Comparison of ENCODE assay signal across 8 cellular contexts in genomic region chr12:116142936-116143882, GRCh38.
DNase-seq lines count a peak whose midpoint lies in the region; ATAC-seq and TF ChIP-seq lines count a peak whose summit lies in the region.

No MANE protein-coding gene starts in this region.

- H3K4me3 ChIP-seq in SK-N-SH (ENCODE audit: low read depth in 2 of 2, low read length in 1 of 2) (peak overlapping the region in 1 of 2 experiments; percentile 20; a peak in 1 of 4 replicates), tibial nerve (no peak overlapping the region), mucosa of descending colon (no peak overlapping the region), testis (no peak overlapping the region)

- H3K4me1 ChIP-seq in SK-N-SH (ENCODE audit: control insufficient read depth in 1 of 2, insufficient read depth in 2 of 2, low read depth in 1 of 2, low read length in 1 of 2): peaks cover 26 to 44% of the 10 kb centered on the region in 2 experiments; a peak in 3 of 4 replicates
- H3K4me1 ChIP-seq in tibial nerve: peaks cover 0 to 80% (median 37%) of the 10 kb centered on the region in 4 donors
- peaks cover 3% of the 10 kb centered on the region for H3K4me1 ChIP-seq in mucosa of descending colon (ENCODE audit: low read depth)
- peaks cover 36% of the 10 kb centered on the region for H3K4me1 ChIP-seq in testis

- ATAC-seq in mucosa of descending colon: no peak

- no peaks in the 10 kb centered on the region for H3K9me3 Mint-ChIP-seq in activated naive CD4-positive, alpha-beta T cell treated with anti-CD3 and anti-CD28 coated beads, Interleukin-2, amount 10 ng/mL, durations not matched to agents 7 days and 5 days

- TF ChIP-seq EP300 in SK-N-SH (IDR thresholded peaks at IDR 0.05; ENCODE audit: borderline replicate concordance in 1 of 2, low read depth in 1 of 2, low read length in 1 of 2) (peak in 1 of 2 experiments; percentile 82; a peak in 1 of 4 replicates), tibial nerve (IDR thresholded peaks at IDR 0.05) (no peak)

- H3K79me2 ChIP-seq in SK-N-SH (ENCODE audit: insufficient read depth): peaks cover 97% of the 10 kb centered on the region

- TF ChIP-seq CTCF in SK-N-SH (IDR thresholded peaks at IDR 0.05): no peak
- no peak for TF ChIP-seq CTCF in tibial nerve (IDR thresholded peaks at IDR 0.05)
- TF ChIP-seq CTCF in mucosa of descending colon (IDR thresholded peaks at IDR 0.05): no peak
- TF ChIP-seq CTCF in testis (IDR thresholded peaks at IDR 0.05): no peak

- intact Hi-C loops in mucosa of descending colon (cut with DNase I, micrococcal nuclease): no loop called here
- intact Hi-C loops in testis (cut with DNase I; ENCODE audit: low total_unique reads): no loop called here

- H3K4me2 ChIP-seq in SK-N-SH: peak overlapping the region; percentile 64

- POLR2A ChIA-PET in SK-N-SH (lab: Yijun Ruan, JAX): no interaction called here

- H3K27ac ChIP-seq in SK-N-SH (ENCODE audit: low read depth in 2 of 2, low read length in 1 of 2): peak overlapping the region; percentile 56 to 95; a peak in 3 of 4 replicates
- peak overlapping the region in 3 of 4 donors; percentile 5 to 61 (median 57) for H3K27ac ChIP-seq in tibial nerve
- no peak overlapping the region for H3K27ac ChIP-seq in testis

- H3K36me3 Mint-ChIP-seq in activated naive CD4-positive, alpha-beta T cell treated with anti-CD3 and anti-CD28 coated beads, Interleukin-2, amount 10 ng/mL, durations not matched to agents 7 days and 5 days: peaks cover 3% of the 10 kb centered on the region

- no peaks in the 10 kb centered on the region for H3K27me3 Mint-ChIP-seq in activated naive CD4-positive, alpha-beta T cell treated with anti-CD3 and anti-CD28 coated beads, Interleukin-2, amount 10 ng/mL, durations not matched to agents 7 days and 5 days

- peaks cover 42% of the 10 kb centered on the region for H3K4me1 Mint-ChIP-seq in activated naive CD4-positive, alpha-beta T cell treated with anti-CD3 and anti-CD28 coated beads, Interleukin-2, amount 10 ng/mL, durations not matched to agents 7 days and 5 days

- H3K9me3 ChIP-seq in SK-N-SH (no peaks in the 10 kb centered on the region), tibial nerve (no peaks in the 10 kb centered on the region), mucosa of descending colon (no peaks in the 10 kb centered on the region), testis (no peaks in the 10 kb centered on the region)

- no peak overlapping the region for H2AFZ ChIP-seq in SK-N-SH (ENCODE audit: low read depth)

- CTCF ChIA-PET in activated naive CD4-positive, alpha-beta T cell treated with anti-CD3 and anti-CD28 coated beads, Interleukin-2, amount 10 ng/mL, durations not matched to agents 7 days and 5 days (lab: Charles Lee): interaction anchor here (1.0 to 3.8 kb wide), 5 partner anchors 33 to 458 kb away, joined by 3 to 28 read pairs (median 4); no protein-coding TSS in a partner anchor
- CTCF ChIA-PET in SK-N-SH (lab: Yijun Ruan, JAX): interaction anchor here (1.1 to 5.4 kb wide), 7 partner anchors 12 to 566 kb away, joined by 3 to 38 read pairs (median 5); no protein-coding TSS in a partner anchor

- peaks cover 37% of the 10 kb centered on the region for H3F3A ChIP-seq in SK-N-SH (replicated peaks; ENCODE audit: insufficient read depth)

- H4K20me1 ChIP-seq in SK-N-SH (ENCODE audit: insufficient read depth): peaks cover 99% of the 10 kb centered on the region

- H3K27me3 ChIP-seq in SK-N-SH (ENCODE audit: insufficient read depth): no peaks in the 10 kb centered on the region
- no peaks in the 10 kb centered on the region for H3K27me3 ChIP-seq in tibial nerve
- H3K27me3 ChIP-seq in testis: no peaks in the 10 kb centered on the region

- no peak for DNase-seq in activated naive CD4-positive, alpha-beta T cell treated with anti-CD3 and anti-CD28 coated beads, Interleukin-2, amount 10 ng/mL, durations not matched to agents 7 days and 5 days
- no peak for DNase-seq in activated naive CD4-positive, alpha-beta T cell (lab: John Stamatoyannopoulos, UW)
- DNase-seq in SK-N-SH (no peak), glomerular visceral epithelial cell (ENCODE audit: extremely low spot score) (peak; percentile 66), tibial nerve (ENCODE audit: low spot score in 2 of 2) (no peak), mucosa of descending colon (no peak), testis (no peak), DMS53 treated with DMSO at 0.1 percent for 48 hours (lab: John Stamatoyannopoulos, UW; ENCODE audit: unreplicated experiment) (no peak)

- H3K9me2 ChIP-seq in SK-N-SH: no peaks in the 10 kb centered on the region

- no peaks in the 10 kb centered on the region for H3K36me3 ChIP-seq in SK-N-SH (replicated peaks in 1 of 2; ENCODE audit: control insufficient read depth in 1 of 2, insufficient read depth in 2 of 2, low read length in 1 of 2)
- H3K36me3 ChIP-seq in tibial nerve: no peaks in the 10 kb centered on the region
- H3K36me3 ChIP-seq in mucosa of descending colon (ENCODE audit: low read depth): no peaks in the 10 kb centered on the region
- no peaks in the 10 kb centered on the region for H3K36me3 ChIP-seq in testis (ENCODE audit: low read depth, missing control alignments)

- no peak overlapping the region for H3K4me3 Mint-ChIP-seq in activated naive CD4-positive, alpha-beta T cell treated with anti-CD3 and anti-CD28 coated beads, Interleukin-2, amount 10 ng/mL, durations not matched to agents 7 days and 5 days

- no peak for TF ChIP-seq POLR2A in tibial nerve (IDR thresholded peaks at IDR 0.05)
- TF ChIP-seq POLR2A in testis (IDR thresholded peaks at IDR 0.05): no peak

- WGBS in SK-N-SH (ENCODE audit: low lambda C conversion rate): 44% methylated on average over 9 of the region's 9 CpGs
- WGBS in tibial nerve, 2 donors: 42 to 48% methylated on average over 9 of the region's 9 CpGs
- 56 to 57% methylated on average over 9 of the region's 9 CpGs for WGBS in testis, 2 donors

- no peak for TF ChIP-seq RAD21 in SK-N-SH (IDR thresholded peaks at IDR 0.05; ENCODE audit: low read length)

- peak overlapping the region; percentile 52 for H3K27ac Mint-ChIP-seq in activated naive CD4-positive, alpha-beta T cell treated with anti-CD3 and anti-CD28 coated beads, Interleukin-2, amount 10 ng/mL, durations not matched to agents 7 days and 5 days

- H3K9ac ChIP-seq in SK-N-SH: peak overlapping the region; percentile 34; the same call in 1 of the 2 replicates

TF ChIP-seq in SK-N-SH, 30 proteins besides CTCF, POLR2A, EP300 and RAD21 (continues in another document):
- TF ChIP-seq MEF2A (IDR thresholded peaks at IDR 0.05; ENCODE audit: borderline replicate concordance, low read depth): no peak
- TF ChIP-seq SIN3A (IDR thresholded peaks at IDR 0.05; ENCODE audit: borderline replicate concordance, low read depth, low read length): peak; percentile 55; the same call in 1 of the 2 replicates
- no peak for TF ChIP-seq SMC3 (IDR thresholded peaks at IDR 0.05; ENCODE audit: low read depth, low read length)
- no peak for TF ChIP-seq YY1 (IDR thresholded peaks at IDR 0.05; ENCODE audit: low read depth)
- TF ChIP-seq, protein P1, sequence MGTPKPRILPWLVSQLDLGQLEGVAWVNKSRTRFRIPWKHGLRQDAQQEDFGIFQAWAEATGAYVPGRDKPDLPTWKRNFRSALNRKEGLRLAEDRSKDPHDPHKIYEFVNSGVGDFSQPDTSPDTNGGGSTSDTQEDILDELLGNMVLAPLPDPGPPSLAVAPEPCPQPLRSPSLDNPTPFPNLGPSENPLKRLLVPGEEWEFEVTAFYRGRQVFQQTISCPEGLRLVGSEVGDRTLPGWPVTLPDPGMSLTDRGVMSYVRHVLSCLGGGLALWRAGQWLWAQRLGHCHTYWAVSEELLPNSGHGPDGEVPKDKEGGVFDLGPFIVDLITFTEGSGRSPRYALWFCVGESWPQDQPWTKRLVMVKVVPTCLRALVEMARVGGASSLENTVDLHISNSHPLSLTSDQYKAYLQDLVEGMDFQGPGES (IDR thresholded peaks at IDR 0.05; ENCODE audit: low read depth, low read length): no peak
- TF ChIP-seq CHD2 (IDR thresholded peaks at IDR 0.05; ENCODE audit: low read length, partially characterized antibody): no peak
- TF ChIP-seq, protein P2, sequence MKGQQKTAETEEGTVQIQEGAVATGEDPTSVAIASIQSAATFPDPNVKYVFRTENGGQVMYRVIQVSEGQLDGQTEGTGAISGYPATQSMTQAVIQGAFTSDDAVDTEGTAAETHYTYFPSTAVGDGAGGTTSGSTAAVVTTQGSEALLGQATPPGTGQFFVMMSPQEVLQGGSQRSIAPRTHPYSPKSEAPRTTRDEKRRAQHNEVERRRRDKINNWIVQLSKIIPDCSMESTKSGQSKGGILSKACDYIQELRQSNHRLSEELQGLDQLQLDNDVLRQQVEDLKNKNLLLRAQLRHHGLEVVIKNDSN (IDR thresholded peaks at IDR 0.05; ENCODE audit: borderline replicate concordance, low read depth): no peak
- peak; percentile 86 for TF ChIP-seq JUND (IDR thresholded peaks at IDR 0.05)
- 0 out of 2 replicates have a peak, but pooled peaks have one; percentile 17 for TF ChIP-seq ELF1 (IDR thresholded peaks at IDR 0.05)
- peak; percentile 50; the same call in 1 of the 2 replicates for TF ChIP-seq GABPA (IDR thresholded peaks at IDR 0.05; ENCODE audit: low read depth)
- no peak for TF ChIP-seq FOXJ3 (CRISPR knock-in tag; IDR thresholded peaks at IDR 0.05)
- TF ChIP-seq EZH2phosphoT487 (IDR thresholded peaks at IDR 0.05; ENCODE audit: borderline replicate concordance, low read depth): no peak
- TF ChIP-seq TAF1 (IDR thresholded peaks at IDR 0.05; ENCODE audit: borderline replicate concordance, low read depth, low read length): 0 out of 2 replicates have a peak, but pooled peaks have one; percentile 8
- TF ChIP-seq RFX5 (IDR thresholded peaks at IDR 0.05; ENCODE audit: low read length): no peak
- TF ChIP-seq, protein P3, sequence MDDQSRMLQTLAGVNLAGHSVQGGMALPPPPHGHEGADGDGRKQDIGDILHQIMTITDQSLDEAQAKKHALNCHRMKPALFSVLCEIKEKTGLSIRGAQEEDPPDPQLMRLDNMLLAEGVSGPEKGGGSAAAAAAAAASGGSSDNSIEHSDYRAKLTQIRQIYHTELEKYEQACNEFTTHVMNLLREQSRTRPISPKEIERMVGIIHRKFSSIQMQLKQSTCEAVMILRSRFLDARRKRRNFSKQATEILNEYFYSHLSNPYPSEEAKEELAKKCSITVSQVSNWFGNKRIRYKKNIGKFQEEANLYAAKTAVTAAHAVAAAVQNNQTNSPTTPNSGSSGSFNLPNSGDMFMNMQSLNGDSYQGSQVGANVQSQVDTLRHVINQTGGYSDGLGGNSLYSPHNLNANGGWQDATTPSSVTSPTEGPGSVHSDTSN (IDR thresholded peaks at IDR 0.05): peak; percentile 91
- TF ChIP-seq NRF1 (IDR thresholded peaks at IDR 0.05; ENCODE audit: low read depth, low read length): no peak
- TF ChIP-seq RCOR1 (IDR thresholded peaks at IDR 0.05; ENCODE audit: low read length): no peak
- 0 out of 2 replicates have a peak, but pooled peaks have one; percentile 44 for TF ChIP-seq TEAD4 (IDR thresholded peaks at IDR 0.05; ENCODE audit: borderline replicate concordance, insufficient read depth)

Comparison
In these comparisons a context has a peak if more than half of its experiments do, and no peak if none do; other contexts are left out.
1. H3K27ac ChIP-seq: peak in SK-N-SH (2 of 2) and tibial nerve (3 of 4); none in testis (0 of 2).